In genomic region chr17:17042851-17043667, GRCh38 we compare ENCODE assay signal across 8 cellular contexts. TPM values are rescaled to one million over a fixed set of nuclear protein-coding genes. Genes with fewer than 3 reads are reported as not detected.
DNase-seq lines count a peak whose midpoint lies in the region; ATAC-seq and TF ChIP-seq lines count a peak whose summit lies in the region.

No MANE protein-coding gene starts in this region.

- peaks cover 40% of the 10 kb centered on the region for H3K4me1 Mint-ChIP-seq in activated T-helper 17 cell treated with anti-CD3 and anti-CD28 coated beads, Interleukin-2, amount 50 U/mL, for 72 hours
- peaks cover 37% of the 10 kb centered on the region for H3K4me1 Mint-ChIP-seq in glutamatergic neuron (ENCODE audit: low read depth, unreplicated experiment)

- H3K36me3 ChIP-seq in DND-41 (ENCODE audit: insufficient read depth, low read length), result no peaks in the 10 kb centered on the region; the same call in 1 of the 2 replicates
- no peaks in the 10 kb centered on the region for H3K36me3 ChIP-seq in IMR-90 (ENCODE audit: control insufficient read depth, insufficient read depth, low read length)

- H4K8ac ChIP-seq in IMR-90 (ENCODE audit: low read depth in 2 of 2, low read length in 2 of 2), result peak overlapping the region in 1 of 2 experiments; percentile 23; a peak in 1 of 4 replicates

- peak overlapping the region; percentile 74 for H3K27ac ChIP-seq in DND-41 (ENCODE audit: low read length)
- H3K27ac ChIP-seq in IMR-90 (ENCODE audit: insufficient read depth, low read length), result peak overlapping the region; percentile 84

- H4K20me1 ChIP-seq in DND-41 (ENCODE audit: insufficient read depth, low read length) (peaks cover 43% of the 10 kb centered on the region), IMR-90 (ENCODE audit: insufficient read depth, low read length) (peaks cover 51% of the 10 kb centered on the region)

- H3K79me2 ChIP-seq in DND-41 (ENCODE audit: insufficient read depth, low read length), result peaks cover 54% of the 10 kb centered on the region

- TF ChIP-seq RAD21 in IMR-90 (IDR thresholded peaks at IDR 0.05; ENCODE audit: low read length), result no peak

- H2AFZ ChIP-seq in DND-41 (ENCODE audit: low read depth, low read length), result peak overlapping the region; percentile 50; the same call in 1 of the 2 replicates
- peak overlapping the region; percentile 77 for H2AFZ ChIP-seq in IMR-90 (replicated peaks; ENCODE audit: low read length, poor library complexity)

- in situ Hi-C loops in IMR-90 (cut with MboI; ENCODE audit: low sequenced_read_pairs), result no loop called here

- peak overlapping the region; percentile 89 for H3K4ac ChIP-seq in IMR-90 (ENCODE audit: low read depth, low read length)

- H3K9me3 ChIP-seq in DND-41 (ENCODE audit: insufficient read depth, low read length, severe bottlenecking) (no peaks in the 10 kb centered on the region), IMR-90 (ENCODE audit: control insufficient read depth, insufficient read depth, low read length) (no peaks in the 10 kb centered on the region)

- H3K4me3 ChIP-seq in DND-41 (ENCODE audit: low read depth in 1 of 2, low read length in 2 of 2) (peak overlapping the region; percentile 66 to 75), IMR-90 (ENCODE audit: insufficient read depth, low read depth, low read length) (peak overlapping the region; percentile 85)

- TF ChIP-seq CTCF in DND-41 (IDR thresholded peaks at IDR 0.05; ENCODE audit: borderline replicate concordance, extremely low read depth, low read length, poor library complexity, severe bottlenecking) (no peak), IMR-90 (conservative IDR thresholded peaks at IDR 0.05; ENCODE audit: low read depth, low read length) (no peak), glutamatergic neuron (IDR thresholded peaks at IDR 0.05; ENCODE audit: partially characterized antibody, unreplicated experiment) (no peak)

- H3K4me3 Mint-ChIP-seq in activated T-helper 17 cell treated with anti-CD3 and anti-CD28 coated beads, Interleukin-2, amount 50 U/mL, for 72 hours, result peak overlapping the region; percentile 87
- peak overlapping the region; percentile 100 for H3K4me3 Mint-ChIP-seq in glutamatergic neuron (ENCODE audit: unreplicated experiment)

- peak overlapping the region; percentile 64 for H2BK5ac ChIP-seq in IMR-90 (ENCODE audit: low read depth, low read length, poor library complexity, severe bottlenecking)

- CTCF ChIA-PET in IMR-90 (lab: Yijun Ruan, JAX), result no interaction called here

- POLR2A ChIA-PET in IMR-90 (lab: Charles Lee; ENCODE audit: unreplicated experiment), result no interaction called here

- H2AK5ac ChIP-seq in IMR-90 (ENCODE audit: low read depth, low read length), result peak overlapping the region; percentile 45; the same call in 1 of the 2 replicates

- ATAC-seq in DND-41 (ENCODE audit: insufficient read depth, low read depth) (no peak), IMR-90 (ENCODE audit: low read depth) (peak; percentile 1), HG03457 (IDR thresholded peaks at IDR 0.05; ENCODE audit: unreplicated experiment) (no peak)
- peak; percentile 8 for ATAC-seq in activated T-helper 17 cell treated with anti-CD3 and anti-CD28 coated beads, Interleukin-2, amount 50 U/mL, for 72 hours (replicated peaks)

- H3K27me3 ChIP-seq in DND-41 (ENCODE audit: insufficient read depth, low read length, poor library complexity), result no peaks in the 10 kb centered on the region
- H3K27me3 ChIP-seq in IMR-90 (ENCODE audit: control insufficient read depth, insufficient read depth, low read length), result no peaks in the 10 kb centered on the region

- no peak overlapping the region for H2BK15ac ChIP-seq in IMR-90 (ENCODE audit: low read depth, low read length)

- peak overlapping the region; percentile 84 for H3K4me2 ChIP-seq in DND-41 (ENCODE audit: insufficient read depth, low read length)
- H3K4me2 ChIP-seq in IMR-90 (ENCODE audit: low read depth, low read length), result peak overlapping the region; percentile 81

- H3K9me1 ChIP-seq in IMR-90 (ENCODE audit: insufficient read depth, low read length), result peaks cover 20% of the 10 kb centered on the region

- no peak overlapping the region for H2BK20ac ChIP-seq in IMR-90 (ENCODE audit: low read depth, low read length)

- TF ChIP-seq POLR2A in IMR-90 (IDR thresholded peaks at IDR 0.05; ENCODE audit: low read depth, low read length), result no peak

- WGBS in IMR-90 (ENCODE audit: extremely low coverage in 2 of 2, insufficient read length in 1 of 2), 2 experiments, result 1% methylated on average over 15 of the region's 42 CpGs; no CpG with 5 or more reads in 1 of the 2 experiments

- peak overlapping the region; percentile 82 for H3K27ac Mint-ChIP-seq in activated T-helper 17 cell treated with anti-CD3 and anti-CD28 coated beads, Interleukin-2, amount 50 U/mL, for 72 hours
- H3K27ac Mint-ChIP-seq in glutamatergic neuron (ENCODE audit: unreplicated experiment), result peak overlapping the region; percentile 98

- H4K5ac ChIP-seq in IMR-90 (ENCODE audit: low read depth, low read length), result peak overlapping the region; percentile 24; the same call in 1 of the 2 replicates

- peak overlapping the region; percentile 92 for H3K14ac ChIP-seq in IMR-90 (replicated peaks; ENCODE audit: low read depth, low read length)

- peak overlapping the region; percentile 44 for H3K18ac ChIP-seq in IMR-90 (ENCODE audit: low read depth, low read length)

- H3K23ac ChIP-seq in IMR-90 (ENCODE audit: low read depth, low read length), result peak overlapping the region; percentile 99

- H4K91ac ChIP-seq in IMR-90 (ENCODE audit: insufficient read depth, low read depth, low read length), result peak overlapping the region; percentile 52

- peaks cover 7% of the 10 kb centered on the region for H3K36me3 Mint-ChIP-seq in activated T-helper 17 cell treated with anti-CD3 and anti-CD28 coated beads, Interleukin-2, amount 50 U/mL, for 72 hours (ENCODE audit: low read depth)
- H3K36me3 Mint-ChIP-seq in glutamatergic neuron (ENCODE audit: unreplicated experiment), result no peaks in the 10 kb centered on the region

- H3K9me3 Mint-ChIP-seq in activated T-helper 17 cell treated with anti-CD3 and anti-CD28 coated beads, Interleukin-2, amount 50 U/mL, for 72 hours, result no peaks in the 10 kb centered on the region
- H3K9me3 Mint-ChIP-seq in glutamatergic neuron (ENCODE audit: unreplicated experiment), result peaks cover 24% of the 10 kb centered on the region

- dilution Hi-C loops in IMR-90 (cut with HindIII; ENCODE audit: low sequenced_read_pairs, unreplicated experiment), result no loop called here

- peak overlapping the region; percentile 71 for H3K9ac ChIP-seq in DND-41 (ENCODE audit: low read depth, low read length)
- H3K9ac ChIP-seq in IMR-90 (ENCODE audit: low read depth, low read length), result peak overlapping the region; percentile 86

- H2BK120ac ChIP-seq in IMR-90 (ENCODE audit: low read depth, low read length), result no peak overlapping the region; the same call in 1 of the 2 replicates

- peak overlapping the region; percentile 88 for H2AK9ac ChIP-seq in IMR-90 (replicated peaks; ENCODE audit: low read depth, low read length, poor library complexity)

- no TSS peak for BruUV-seq in IMR-90 (replicated peaks; lab: Mats Ljungman, UMichigan)

- peaks cover 4 to 51% of the 10 kb centered on the region in 2 experiments; a peak in 2 of 4 replicates for H3K79me1 ChIP-seq in IMR-90 (ENCODE audit: low read depth in 1 of 2, low read length in 2 of 2)

- peak; percentile 35 for DNase-seq in DND-41
- DNase-seq in IMR-90, result peak; percentile 66
- peak; percentile 30 for DNase-seq in glutamatergic neuron
- peak; percentile 75 for DNase-seq in retina
- no peak for DNase-seq in foreskin melanocyte
- no peak for DNase-seq in amniotic stem cell (lab: John Stamatoyannopoulos, UW)

- H3K56ac ChIP-seq in IMR-90 (ENCODE audit: extremely low read depth, insufficient read depth, low read length), result peak overlapping the region; percentile 73

- intact Hi-C loops in IMR-90 (cut with micrococcal nuclease), result loop anchor here (5.0 kb wide), 1 partner anchor 109 kb away; no protein-coding TSS in a partner anchor

- H3K4me1 ChIP-seq in DND-41 (ENCODE audit: insufficient read depth, low read length) (peaks cover 44% of the 10 kb centered on the region), IMR-90 (ENCODE audit: control insufficient read depth, insufficient read depth, low read length) (peaks cover 16% of the 10 kb centered on the region)

- H3K27me3 Mint-ChIP-seq in activated T-helper 17 cell treated with anti-CD3 and anti-CD28 coated beads, Interleukin-2, amount 50 U/mL, for 72 hours, result no peaks in the 10 kb centered on the region
- peaks cover 26% of the 10 kb centered on the region for H3K27me3 Mint-ChIP-seq in glutamatergic neuron (ENCODE audit: unreplicated experiment)

TF ChIP-seq in IMR-90, 13 proteins besides CTCF, POLR2A, EP300 and RAD21:
- no peak for TF ChIP-seq MAFK (IDR thresholded peaks at IDR 0.05; ENCODE audit: low read depth, low read length)
- peak; percentile 12; the same call in 1 of the 2 replicates for TF ChIP-seq FOS (IDR thresholded peaks at IDR 0.05; ENCODE audit: low read depth, low read length)
- TF ChIP-seq MXI1 (IDR thresholded peaks at IDR 0.05; ENCODE audit: borderline replicate concordance, low read depth, low read length), result peak; percentile 54; the same call in 1 of the 2 replicates

RNA-seq across cellular contexts. Expression of gene MPRIP, which starts 0.8 kb away (rescaled TPM):
- total RNA-seq in IMR-90 (2012; rRNA removed) (111 and 113 TPM in 2 replicates), glutamatergic neuron (ENCODE audit: unreplicated experiment) (863 TPM)
- 147 and 149 TPM in 2 replicates for polyA plus RNA-seq in IMR-90 (2012; rRNA removed)
- polyA plus RNA-seq in IMR-90 (2012; cell fraction: cytosol; rRNA removed), result 125 and 140 TPM in 2 replicates
- 139 TPM in 2 replicates for polyA plus RNA-seq in IMR-90 (2012; cell fraction: nucleus; rRNA removed; ENCODE audit: low replicate concordance)
- 100 to 1,000 TPM; 204 to 207 TPM for total RNA-seq in activated T-helper 17 cell treated with anti-CD3 and anti-CD28 coated beads, Interleukin-2, amount 50 U/mL, for 72 hours

Comparison
In these comparisons a context has a peak if more than half of its experiments do, and no peak if none do; other contexts are left out.
1. ATAC-seq: peak in IMR-90 (single experiment) and activated T-helper 17 cell treated with anti-CD3 and anti-CD28 coated beads, Interleukin-2, amount 50 U/mL, for 72 hours (single experiment); none in DND-41 (single experiment) and HG03457 (single experiment).
2. DNase-seq: peak in DND-41 (single experiment), IMR-90 (single experiment), glutamatergic neuron (single experiment) and retina (single experiment); none in foreskin melanocyte (single experiment) and amniotic stem cell (single experiment).